1 cellular context compared by ENCODE assay signal in the genomic region with DNA sequence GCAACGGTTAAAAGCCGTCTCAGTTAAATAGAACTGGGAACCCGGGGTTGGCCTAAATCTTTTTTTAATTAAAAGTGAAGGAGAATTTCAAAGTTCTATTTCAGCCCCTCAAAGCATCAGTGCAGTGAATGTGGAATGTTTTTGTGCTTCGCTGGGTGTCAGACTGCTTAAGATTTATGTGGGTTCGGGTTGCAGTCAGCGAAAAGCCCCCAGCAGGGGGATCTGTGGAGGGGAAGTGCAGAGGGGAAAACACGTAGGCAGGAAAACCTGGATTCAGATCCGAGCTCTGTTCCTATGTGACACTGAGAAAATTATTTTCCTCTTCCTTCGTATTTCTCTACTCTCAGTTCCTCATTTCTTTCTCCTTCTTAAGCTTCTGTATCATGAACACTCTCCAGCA.
TF ChIP-seq lines count a peak whose summit lies in the region.

No MANE protein-coding gene starts in this region.

TF ChIP-seq in H1, 55 proteins besides CTCF, POLR2A, EP300 and RAD21:
- TF ChIP-seq EZH2 (IDR thresholded peaks at IDR 0.05; ENCODE audit: low read depth, low read length, severe bottlenecking): no peak
- TF ChIP-seq SP1 (IDR thresholded peaks at IDR 0.05; ENCODE audit: low read depth, low read length): peak; percentile 40; the same call in 1 of the 2 replicates
TF ChIP-seq in H1: peak in this region for 1.
